In the genomic region with DNA sequence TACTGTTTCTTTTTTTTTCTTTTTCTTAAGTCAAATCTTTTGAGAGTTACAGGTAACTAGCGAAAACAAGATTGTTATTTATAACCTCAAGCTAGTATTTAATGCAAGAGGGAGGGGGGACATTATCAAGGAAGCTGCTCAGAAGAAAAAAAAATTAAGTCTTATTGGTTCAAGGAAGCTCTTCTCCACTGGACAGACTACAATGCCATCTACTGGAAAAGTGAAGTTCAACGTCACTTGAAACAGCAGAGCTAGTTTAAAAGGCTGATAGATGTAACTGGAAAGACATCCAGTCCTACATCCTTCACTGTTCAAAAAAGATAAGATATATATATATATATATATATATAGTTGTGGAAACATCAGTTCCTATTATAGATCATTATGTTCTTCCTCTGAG, we compare ENCODE assay signal across 7 cellular contexts.
DNase-seq lines count a peak whose midpoint lies in the region; ATAC-seq and TF ChIP-seq lines count a peak whose summit lies in the region.

No MANE protein-coding gene starts in this region.

- ATAC-seq in upper lobe of left lung (ENCODE audit: low FRiP score in 2 of 2) (no peak), GM21723 (IDR thresholded peaks at IDR 0.05; ENCODE audit: unreplicated experiment) (no peak)

- H3K27ac ChIP-seq in VCaP (no peak overlapping the region), upper lobe of left lung (no peak overlapping the region)

- DNase-seq in NCI-H1694 treated with DMSO at 0.1 percent for 48 hours (lab: John Stamatoyannopoulos, UW): peak; percentile 51
- DNase-seq in hepatic stellate cell (ENCODE audit: low spot score): peak; percentile 17
- DNase-seq in upper lobe of left lung: no peak
- DNase-seq in T-helper 9 cell: no peak

- no peaks in the 10 kb centered on the region for H3K4me1 ChIP-seq in upper lobe of left lung

- no peaks in the 10 kb centered on the region for H3K9me3 ChIP-seq in upper lobe of left lung

- no peak for TF ChIP-seq POLR2A in upper lobe of left lung (IDR thresholded peaks at IDR 0.05)

- H3K27me3 ChIP-seq in upper lobe of left lung: no peaks in the 10 kb centered on the region

- TF ChIP-seq EP300 in upper lobe of left lung (IDR thresholded peaks at IDR 0.05): no peak

- 17 to 19% methylated on average over 2 of the region's 2 CpGs for WGBS in upper lobe of left lung, 2 donors

- H3K4me3 ChIP-seq in upper lobe of left lung: no peak overlapping the region

- H3K36me3 ChIP-seq in upper lobe of left lung: no peaks in the 10 kb centered on the region

- TF ChIP-seq CTCF in GM12873 (IDR thresholded peaks at IDR 0.05; ENCODE audit: insufficient read depth, low read depth, low read length, missing control alignments): peak; percentile 50
- TF ChIP-seq CTCF in VCaP (conservative IDR thresholded peaks at IDR 0.05): peak; percentile 66
- TF ChIP-seq CTCF in upper lobe of left lung (IDR thresholded peaks at IDR 0.05): peak in 4 of 6 experiments; percentile 17 to 26 (median 22)

Comparison
In these comparisons a context has a peak if more than half of its experiments do, and no peak if none do; other contexts are left out.
1. DNase-seq: peak in NCI-H1694 treated with DMSO at 0.1 percent for 48 hours (single experiment) and hepatic stellate cell (single experiment); none in upper lobe of left lung (0 of 2) and T-helper 9 cell (single experiment).
2. Peak in every context shown above with its lines, with median percentiles within 50 percentile points of each other: CTCF ChIP-seq.